2 cellular contexts compared by ENCODE assay signal in genomic region chr12:46442239-46442638, GRCh38.
TF ChIP-seq lines count a peak whose summit lies in the region.

No MANE protein-coding gene starts in this region.

TF ChIP-seq in A549, 52 proteins besides CTCF, POLR2A, EP300 and RAD21 (continued from another document):
- TF ChIP-seq PBX3 (IDR thresholded peaks at IDR 0.05) (no peak), ZFP36 (IDR thresholded peaks at IDR 0.05; ENCODE audit: borderline replicate concordance, partially characterized antibody) (no peak), EHMT2 (IDR thresholded peaks at IDR 0.05; ENCODE audit: low read depth) (no peak), ZNF302 (CRISPR knock-in tag; IDR thresholded peaks at IDR 0.05) (no peak), RFX5 (IDR thresholded peaks at IDR 0.05) (no peak), FOSL2 (IDR thresholded peaks at IDR 0.05) (no peak), FOSL2 (CRISPR knock-in tag; IDR thresholded peaks at IDR 0.05) (no peak), NR3C1 (IDR thresholded peaks at IDR 0.05) (no peak), MAFK (IDR thresholded peaks at IDR 0.05; ENCODE audit: partially characterized antibody) (no peak), NPAS2 (CRISPR knock-in tag; IDR thresholded peaks at IDR 0.05; ENCODE audit: borderline replicate concordance) (no peak)
- TF ChIP-seq, protein P1, sequence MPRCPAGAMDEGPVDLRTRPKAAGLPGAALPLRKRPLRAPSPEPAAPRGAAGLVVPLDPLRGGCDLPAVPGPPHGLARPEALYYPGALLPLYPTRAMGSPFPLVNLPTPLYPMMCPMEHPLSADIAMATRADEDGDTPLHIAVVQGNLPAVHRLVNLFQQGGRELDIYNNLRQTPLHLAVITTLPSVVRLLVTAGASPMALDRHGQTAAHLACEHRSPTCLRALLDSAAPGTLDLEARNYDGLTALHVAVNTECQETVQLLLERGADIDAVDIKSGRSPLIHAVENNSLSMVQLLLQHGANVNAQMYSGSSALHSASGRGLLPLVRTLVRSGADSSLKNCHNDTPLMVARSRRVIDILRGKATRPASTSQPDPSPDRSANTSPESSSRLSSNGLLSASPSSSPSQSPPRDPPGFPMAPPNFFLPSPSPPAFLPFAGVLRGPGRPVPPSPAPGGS (IDR thresholded peaks at IDR 0.05): no peak
- TF ChIP-seq, protein P2, sequence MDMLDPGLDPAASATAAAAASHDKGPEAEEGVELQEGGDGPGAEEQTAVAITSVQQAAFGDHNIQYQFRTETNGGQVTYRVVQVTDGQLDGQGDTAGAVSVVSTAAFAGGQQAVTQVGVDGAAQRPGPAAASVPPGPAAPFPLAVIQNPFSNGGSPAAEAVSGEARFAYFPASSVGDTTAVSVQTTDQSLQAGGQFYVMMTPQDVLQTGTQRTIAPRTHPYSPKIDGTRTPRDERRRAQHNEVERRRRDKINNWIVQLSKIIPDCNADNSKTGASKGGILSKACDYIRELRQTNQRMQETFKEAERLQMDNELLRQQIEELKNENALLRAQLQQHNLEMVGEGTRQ (IDR thresholded peaks at IDR 0.05): no peak

TF ChIP-seq in K562, 482 proteins besides CTCF, POLR2A, EP300 and RAD21 (continued from another document):
- TF ChIP-seq RREB1 (CRISPR knock-in tag; IDR thresholded peaks at IDR 0.05): no peak
